ENCODE assay signal across 7 cellular contexts in genomic region chr12:124684971-124685688, GRCh38.
DNase-seq lines count a peak whose midpoint lies in the region; ATAC-seq, FAIRE-seq and TF ChIP-seq lines count a peak whose summit lies in the region.

No MANE protein-coding gene starts in this region.

- peak overlapping the region; percentile 89; the same call in 2 of the 3 replicates for H2BK15ac ChIP-seq in IMR-90 (ENCODE audit: low read depth, low read length)

- H3K4me3 Mint-ChIP-seq in astrocyte (ENCODE audit: unreplicated experiment) (peak overlapping the region; percentile 47), nephron progenitor cell (no peak overlapping the region)

- peak overlapping the region; percentile 28 to 85; a peak in 3 of 4 replicates for H4K8ac ChIP-seq in IMR-90 (ENCODE audit: low read depth in 2 of 2, low read length in 2 of 2)

- H3K4me3 ChIP-seq in IMR-90 (ENCODE audit: insufficient read depth, low read depth, low read length) = peak overlapping the region; percentile 17; the same call in 1 of the 2 replicates
- H3K4me3 ChIP-seq in astrocyte (ENCODE audit: insufficient read depth, low read depth, low read length) = peak overlapping the region; percentile 41
- no peak overlapping the region for H3K4me3 ChIP-seq in iPS-15b (ENCODE audit: low read depth, low read length)

- no peak; the same call in 1 of the 2 replicates for TF ChIP-seq RAD21 in IMR-90 (IDR thresholded peaks at IDR 0.05; ENCODE audit: low read length)

- dilution Hi-C loops in IMR-90 (cut with HindIII; ENCODE audit: low sequenced_read_pairs, unreplicated experiment) = loop anchor here (10.0 kb wide), 1 partner anchor 50 kb away; no protein-coding TSS in a partner anchor

- H3K4me1 ChIP-seq in IMR-90 (ENCODE audit: control insufficient read depth, insufficient read depth, low read length) (peaks cover 35% of the 10 kb centered on the region), astrocyte (ENCODE audit: insufficient read depth, low read length) (peaks cover 60% of the 10 kb centered on the region), iPS-15b (ENCODE audit: control insufficient read depth, insufficient read depth, low read length) (peaks cover 4% of the 10 kb centered on the region)

- H4K20me1 ChIP-seq in IMR-90 (ENCODE audit: insufficient read depth, low read length) (no peaks in the 10 kb centered on the region), astrocyte (ENCODE audit: insufficient read depth, low read length) (no peaks in the 10 kb centered on the region)

- H3K4me2 ChIP-seq in IMR-90 (ENCODE audit: low read depth, low read length) (peak overlapping the region; percentile 95), astrocyte (ENCODE audit: low read length) (peak overlapping the region; percentile 81)

- H3K27ac ChIP-seq in IMR-90 (ENCODE audit: insufficient read depth, low read length) = peak overlapping the region; percentile 72
- peak overlapping the region; percentile 87 for H3K27ac ChIP-seq in astrocyte (ENCODE audit: low read depth, low read length)

- no peak for TF ChIP-seq POLR2A in IMR-90 (IDR thresholded peaks at IDR 0.05; ENCODE audit: low read depth, low read length)

- no peaks in the 10 kb centered on the region for H3K27me3 ChIP-seq in IMR-90 (ENCODE audit: control insufficient read depth, insufficient read depth, low read length)
- H3K27me3 ChIP-seq in astrocyte (ENCODE audit: insufficient read depth, low read length) = no peaks in the 10 kb centered on the region
- no peaks in the 10 kb centered on the region for H3K27me3 ChIP-seq in iPS-15b (ENCODE audit: control insufficient read depth, insufficient read depth, low read length)

- H2AFZ ChIP-seq in IMR-90 (replicated peaks; ENCODE audit: low read length, poor library complexity) (peak overlapping the region; percentile 88), astrocyte (ENCODE audit: low read depth, low read length) (peak overlapping the region; percentile 15)

- peak overlapping the region; percentile 91 for H3K4ac ChIP-seq in IMR-90 (ENCODE audit: low read depth, low read length)

- peak overlapping the region; percentile 74 for H2BK5ac ChIP-seq in IMR-90 (ENCODE audit: low read depth, low read length, poor library complexity, severe bottlenecking)

- H3K23ac ChIP-seq in IMR-90 (ENCODE audit: low read depth, low read length) = peak overlapping the region; percentile 93

- H3K18ac ChIP-seq in IMR-90 (ENCODE audit: low read depth, low read length) = peak overlapping the region; percentile 84

- H2BK20ac ChIP-seq in IMR-90 (ENCODE audit: low read depth, low read length) = peak overlapping the region; percentile 88

- H4K5ac ChIP-seq in IMR-90 (ENCODE audit: low read depth, low read length) = peak overlapping the region; percentile 58

- no peak for TF ChIP-seq CTCF in IMR-90 (conservative IDR thresholded peaks at IDR 0.05; ENCODE audit: low read depth, low read length)
- TF ChIP-seq CTCF in astrocyte (IDR thresholded peaks at IDR 0.05; ENCODE audit: insufficient read depth, low read depth, low read length) = no peak
- no peak for TF ChIP-seq CTCF in GM13977 (IDR thresholded peaks at IDR 0.05; ENCODE audit: extremely low read depth, insufficient read depth, missing control alignments)
- TF ChIP-seq CTCF in nephron progenitor cell (IDR thresholded peaks at IDR 0.05) = no peak

- H3K79me2 ChIP-seq in astrocyte (ENCODE audit: insufficient read depth, low read length) = no peaks in the 10 kb centered on the region

- DNase-seq in IMR-90 = peak; percentile 69
- DNase-seq in astrocyte (ENCODE audit: low read depth) = peak; percentile 83
- DNase-seq in stromal cell of bone marrow (ENCODE audit: low read depth) = peak; percentile 69
- no peak for DNase-seq in GM13977 (ENCODE audit: low spot score)
- no peak for DNase-seq in nephron progenitor cell
- DNase-seq in HEK293T (ENCODE audit: extremely low spot score) = no peak

- peak; percentile 40 for ATAC-seq in IMR-90 (ENCODE audit: low read depth)

- H3K56ac ChIP-seq in IMR-90 (ENCODE audit: extremely low read depth, insufficient read depth, low read length) = peak overlapping the region; percentile 51; the same call in 1 of the 2 replicates

- peak; percentile 82 for FAIRE-seq in astrocyte (lab: Jason Lieb, UNC)

- H2AK9ac ChIP-seq in IMR-90 (replicated peaks; ENCODE audit: low read depth, low read length, poor library complexity) = peak overlapping the region; percentile 76

- BruUV-seq in IMR-90 (replicated peaks; lab: Mats Ljungman, UMichigan) = no TSS peak

- CTCF ChIA-PET in IMR-90 (lab: Yijun Ruan, JAX) = interaction anchor here (0.5 to 1.1 kb wide), 3 partner anchors 10 to 83 kb away, joined by 3 to 4 read pairs (median 3); no protein-coding TSS in a partner anchor
- CTCF ChIA-PET in HEK293T (lab: Yijun Ruan, JAX) = no interaction called here

- H3K4me1 Mint-ChIP-seq in astrocyte (ENCODE audit: low read depth, unreplicated experiment) = peaks cover 66% of the 10 kb centered on the region
- peaks cover 62% of the 10 kb centered on the region for H3K4me1 Mint-ChIP-seq in nephron progenitor cell

- H3K9me3 Mint-ChIP-seq in astrocyte (ENCODE audit: unreplicated experiment) (peaks cover 4% of the 10 kb centered on the region), nephron progenitor cell (peaks cover 8% of the 10 kb centered on the region)

- H3K36me3 Mint-ChIP-seq in astrocyte (ENCODE audit: low read depth, unreplicated experiment) = peaks cover 7% of the 10 kb centered on the region
- no peaks in the 10 kb centered on the region for H3K36me3 Mint-ChIP-seq in nephron progenitor cell (ENCODE audit: low read depth)

- in situ Hi-C loops in IMR-90 (cut with MboI; ENCODE audit: low sequenced_read_pairs) (no loop called here), GM13977 (cut with MboI; ENCODE audit: low pct_unique_long_range_greater_than_20kb, low sequenced_read_pairs, unreplicated experiment) (no loop called here)

- intact Hi-C loops in IMR-90 (cut with micrococcal nuclease) = loop anchor here (5.0 kb wide), 1 partner anchor 82 kb away; no protein-coding TSS in a partner anchor

- peak overlapping the region; percentile 95 for H2BK120ac ChIP-seq in IMR-90 (ENCODE audit: low read depth, low read length)

- peak overlapping the region; percentile 64 for H3K9ac ChIP-seq in IMR-90 (ENCODE audit: low read depth, low read length)
- peak overlapping the region; percentile 68 for H3K9ac ChIP-seq in astrocyte (ENCODE audit: low read length)
- H3K9ac ChIP-seq in iPS-15b (ENCODE audit: low read depth, low read length) = peak overlapping the region; percentile 5

- 0 out of 4 replicates have a peak, but pooled peaks cover 0 to 3% of the 10 kb centered on the region in 2 experiments for H3K79me1 ChIP-seq in IMR-90 (ENCODE audit: low read depth in 1 of 2, low read length in 2 of 2)

- H3K27ac Mint-ChIP-seq in astrocyte (ENCODE audit: unreplicated experiment) (peak overlapping the region; percentile 87), nephron progenitor cell (no peak overlapping the region)

- H3K36me3 ChIP-seq in IMR-90 (ENCODE audit: control insufficient read depth, insufficient read depth, low read length) (no peaks in the 10 kb centered on the region), astrocyte (ENCODE audit: insufficient read depth, low read length) (no peaks in the 10 kb centered on the region), iPS-15b (ENCODE audit: control insufficient read depth, insufficient read depth, low read length) (no peaks in the 10 kb centered on the region)

- H3K9me1 ChIP-seq in IMR-90 (ENCODE audit: insufficient read depth, low read length) = peaks cover 11% of the 10 kb centered on the region; the same call in 1 of the 2 replicates

- peak overlapping the region; percentile 73 for H2AK5ac ChIP-seq in IMR-90 (ENCODE audit: low read depth, low read length)

- WGBS in IMR-90 (ENCODE audit: extremely low coverage in 2 of 2, insufficient read length in 1 of 2), 2 experiments = 0% methylated on average over 1 of the region's 18 CpGs; no CpG with 5 or more reads in 1 of the 2 experiments

- no peaks in the 10 kb centered on the region for H3K27me3 Mint-ChIP-seq in astrocyte (ENCODE audit: low read depth, unreplicated experiment)
- H3K27me3 Mint-ChIP-seq in nephron progenitor cell (ENCODE audit: low read depth, poor library complexity) = peaks cover 53% of the 10 kb centered on the region

- peak overlapping the region; percentile 82 for H4K91ac ChIP-seq in IMR-90 (ENCODE audit: insufficient read depth, low read depth, low read length)

- POLR2A ChIA-PET in IMR-90 (lab: Charles Lee; ENCODE audit: unreplicated experiment) = no interaction called here
- POLR2A ChIA-PET in HEK293T (lab: Yijun Ruan, JAX) = interaction anchor here (1.6 kb wide), 1 partner anchor 10 kb away, joined by 5 read pairs; no protein-coding TSS in a partner anchor

- H3K9me3 ChIP-seq in IMR-90 (ENCODE audit: control insufficient read depth, insufficient read depth, low read length) (no peaks in the 10 kb centered on the region; the same call in 1 of the 2 replicates), astrocyte (ENCODE audit: insufficient read depth, low read depth, low read length) (no peaks in the 10 kb centered on the region), iPS-15b (ENCODE audit: control insufficient read depth, insufficient read depth, low read length) (no peaks in the 10 kb centered on the region)

- H3K14ac ChIP-seq in IMR-90 (replicated peaks; ENCODE audit: low read depth, low read length) = peak overlapping the region; percentile 95

TF ChIP-seq in IMR-90, 13 proteins besides CTCF, POLR2A, EP300 and RAD21:
- TF ChIP-seq NFE2L2 (IDR thresholded peaks at IDR 0.05; ENCODE audit: low read depth, low read length) (no peak), FOS (IDR thresholded peaks at IDR 0.05; ENCODE audit: low read depth, low read length) (peak; percentile 40; the same call in 1 of the 2 replicates)

TF ChIP-seq in HEK293T, 16 proteins besides CTCF, POLR2A, EP300 and RAD21 (continues in another document):
- no peak for TF ChIP-seq ARNT (IDR thresholded peaks at IDR 0.05)
- TF ChIP-seq BHLHE40 (IDR thresholded peaks at IDR 0.05; ENCODE audit: borderline replicate concordance) = no peak
- TF ChIP-seq CTBP1 (IDR thresholded peaks at IDR 0.05; ENCODE audit: borderline replicate concordance) = no peak
- TF ChIP-seq L3MBTL2 (conservative IDR thresholded peaks at IDR 0.05) = no peak
- no peak for TF ChIP-seq LEF1 (IDR thresholded peaks at IDR 0.05; ENCODE audit: borderline replicate concordance)
- TF ChIP-seq SUZ12 (IDR thresholded peaks at IDR 0.05) = no peak
- TF ChIP-seq FOXK2 (IDR thresholded peaks at IDR 0.05) = no peak
- no peak for TF ChIP-seq PKNOX1 (IDR thresholded peaks at IDR 0.05)
- no peak for TF ChIP-seq SP1 (IDR thresholded peaks at IDR 0.05)
- TF ChIP-seq FOXM1 (IDR thresholded peaks at IDR 0.05; ENCODE audit: borderline replicate concordance) = no peak
- no peak for TF ChIP-seq ELF4 (IDR thresholded peaks at IDR 0.05)

Comparison
In these comparisons a context has a peak if more than half of its experiments do, and no peak if none do; other contexts are left out.
1. DNase-seq: peak in IMR-90 (single experiment), astrocyte (single experiment) and stromal cell of bone marrow (single experiment); none in GM13977 (single experiment), nephron progenitor cell (single experiment) and HEK293T (single experiment).
2. H3K9ac ChIP-seq: peak in every context shown above with its lines; median percentile 68 in astrocyte; 64 in IMR-90; 5 in iPS-15b.